9 cellular contexts compared by ENCODE assay signal in genomic region chr18:25164211-25164836, GRCh38.
DNase-seq lines count a peak whose midpoint lies in the region; ATAC-seq and TF ChIP-seq lines count a peak whose summit lies in the region.
"Had no signal": no experiment of that assay in that cellular context is flagged by ENCODE, and none has a peak within 500 bp of the region (broad histone marks: within the 10 kb centered on the region; RNA-seq: fewer than 3 reads in every experiment).

No MANE protein-coding gene starts in this region.

- no peaks in the 10 kb centered on the region for H3K36me3 Mint-ChIP-seq in activated T-cell treated with anti-CD3 and anti-CD28 coated beads, Interleukin-2, amount 50 U/mL, for 72 hours (ENCODE audit: insufficient read depth in 2 of 2)

- intact Hi-C loops in spleen (cut with DNase I; ENCODE audit: low total_unique reads) = no loop called here

- peaks cover 27% of the 10 kb centered on the region for H3K4me1 Mint-ChIP-seq in activated T-cell treated with anti-CD3 and anti-CD28 coated beads, Interleukin-2, amount 50 U/mL, for 72 hours (ENCODE audit: low read depth)

- peak overlapping the region; percentile 4 for H3K27ac Mint-ChIP-seq in activated T-cell treated with anti-CD3 and anti-CD28 coated beads, Interleukin-2, amount 50 U/mL, for 72 hours

- peak overlapping the region; percentile 15 to 79 (median 72) for H3K27ac ChIP-seq in spleen

- H3K27me3 ChIP-seq in spleen (replicated peaks in 1 of 7) = no peaks in the 10 kb centered on the region

- H3K4me1 ChIP-seq in spleen = peaks cover 4 to 34% (median 22%) of the 10 kb centered on the region in 6 donors

- peak overlapping the region; percentile 11 to 62 (median 27) for H3K4me3 ChIP-seq in spleen

- DNase-seq in activated T-cell treated with anti-CD3 and anti-CD28 coated beads, Interleukin-2, amount 50 U/mL, for 72 hours = no peak
- no peak for DNase-seq in activated T-cell treated with anti-CD3 and anti-CD28 coated beads, Interleukin-2, amount 50 U/mL, for 48 hours
- DNase-seq in cerebellum (ENCODE audit: low spot score) = peak; percentile 62
- DNase-seq in spleen = no peak
- DNase-seq in LoVo (ENCODE audit: low spot score) = no peak
- no peak for DNase-seq in activated CD8-positive, alpha-beta memory T cell treated with anti-CD3 and anti-CD28 coated beads for 24 hours
- DNase-seq in foreskin melanocyte = no peak

- 18 to 26% (median 21%) methylated on average over 6 of the region's 6 CpGs for WGBS in spleen, 5 donors

- H3K4me3 Mint-ChIP-seq in activated T-cell treated with anti-CD3 and anti-CD28 coated beads, Interleukin-2, amount 50 U/mL, for 72 hours = peak overlapping the region; percentile 66 to 69
- H3K4me3 Mint-ChIP-seq: neural crest cell had no signal

- no peak for TF ChIP-seq CTCF in spleen (IDR thresholded peaks at IDR 0.05 in 8 of 11, conservative IDR thresholded peaks at IDR 0.05 in 3 of 11)

- H3K36me3 ChIP-seq in spleen = no peaks in the 10 kb centered on the region

- TF ChIP-seq POLR2A in spleen (IDR thresholded peaks at IDR 0.05) = no peak

- peak in 1 of 2 donors; percentile 22 for ATAC-seq in activated T-cell treated with anti-CD3 and anti-CD28 coated beads, Interleukin-2, amount 50 U/mL, for 72 hours (replicated peaks in 1 of 2)
- ATAC-seq in HG03097 (IDR thresholded peaks at IDR 0.05; ENCODE audit: low FRiP score, unreplicated experiment) = peak; percentile 28

- H3K9me3 Mint-ChIP-seq in activated T-cell treated with anti-CD3 and anti-CD28 coated beads, Interleukin-2, amount 50 U/mL, for 72 hours = no peaks in the 10 kb centered on the region
- H3K9me3 Mint-ChIP-seq: neural crest cell had no signal

- peaks cover 7% of the 10 kb centered on the region for H3K27me3 Mint-ChIP-seq in activated T-cell treated with anti-CD3 and anti-CD28 coated beads, Interleukin-2, amount 50 U/mL, for 72 hours (ENCODE audit: low read depth)

- no peaks in the 10 kb centered on the region for H3K9me3 ChIP-seq in spleen
